Comparison of ENCODE assay signal across 8 cellular contexts in the genomic region with DNA sequence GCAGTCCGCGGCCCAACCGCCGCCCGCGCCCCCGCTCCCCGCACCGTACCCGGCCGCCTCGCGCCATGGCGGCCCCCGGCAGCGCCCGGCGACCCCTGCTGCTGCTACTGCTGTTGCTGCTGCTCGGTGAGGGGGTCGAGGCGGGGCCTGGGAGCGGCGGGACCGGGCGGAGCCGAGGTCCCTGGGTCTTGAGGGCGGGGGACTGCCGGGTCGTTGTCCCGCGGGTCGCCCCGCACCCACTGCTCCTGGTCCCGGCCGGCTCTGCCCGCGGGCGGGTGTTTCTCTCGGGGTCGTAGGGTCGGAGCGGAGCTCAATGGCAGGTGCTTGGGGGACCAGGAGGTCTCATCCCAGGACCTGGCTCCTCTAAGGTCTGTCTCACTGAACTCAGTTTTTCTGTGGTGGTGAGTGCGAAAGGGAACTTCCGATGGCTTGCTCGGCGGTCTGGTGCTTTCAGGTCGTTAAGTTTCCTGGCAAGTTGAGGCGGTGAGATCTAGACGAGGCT. TPM values are rescaled to one million over a fixed set of nuclear protein-coding genes. Genes with fewer than 3 reads are reported as not detected.
DNase-seq lines count a peak whose midpoint lies in the region; ATAC-seq and TF ChIP-seq lines count a peak whose summit lies in the region.

No MANE protein-coding gene starts in this region.

- H3K27me3 Mint-ChIP-seq in activated naive CD4-positive, alpha-beta T cell treated with anti-CD3 and anti-CD28 coated beads, Interleukin-2, amount 50 U/mL, for 24 hours = peaks cover 4% of the 10 kb centered on the region

- H3F3A ChIP-seq in PC-9 (ENCODE audit: insufficient read depth, low read depth) = peaks cover 26% of the 10 kb centered on the region

- CTCF ChIA-PET in PC-9 (lab: Charles Lee) = no interaction called here

- no peak for TF ChIP-seq CTCF in PC-9 (conservative IDR thresholded peaks at IDR 0.05)

- no TSS peak for BruUV-seq in PC-9 (replicated peaks; lab: Mats Ljungman, UMichigan)

- H3K4me3 Mint-ChIP-seq in activated naive CD4-positive, alpha-beta T cell treated with anti-CD3 and anti-CD28 coated beads, Interleukin-2, amount 50 U/mL, for 24 hours = peak overlapping the region; percentile 94

- H3K36me3 Mint-ChIP-seq in activated naive CD4-positive, alpha-beta T cell treated with anti-CD3 and anti-CD28 coated beads, Interleukin-2, amount 50 U/mL, for 24 hours = peaks cover 2% of the 10 kb centered on the region

- H3K79me2 ChIP-seq in PC-9 (ENCODE audit: low read depth) = peaks cover 55% of the 10 kb centered on the region

- ATAC-seq in GM18505 (IDR thresholded peaks at IDR 0.05; ENCODE audit: unreplicated experiment) = peak; percentile 26
- peak; percentile 31 for ATAC-seq in HG02571 (IDR thresholded peaks at IDR 0.05; ENCODE audit: unreplicated experiment)

- H3K9me3 ChIP-seq in PC-9 (ENCODE audit: insufficient read depth, low read depth) (no peaks in the 10 kb centered on the region), iPS-18c (ENCODE audit: control insufficient read depth, insufficient read depth, low read length) (peaks cover 2% of the 10 kb centered on the region)

- H3K9me3 Mint-ChIP-seq in activated naive CD4-positive, alpha-beta T cell treated with anti-CD3 and anti-CD28 coated beads, Interleukin-2, amount 50 U/mL, for 24 hours = no peaks in the 10 kb centered on the region

- H2AFZ ChIP-seq in PC-9 = peak overlapping the region; percentile 93

- DNase-seq in PC-9 = peak in 1 of 2 experiments; percentile 45
- peak; percentile 12 for DNase-seq in stimulated activated CD4-positive, alpha-beta T cell treated with anti-CD3 and anti-CD28 coated beads, Interleukin-2, amount 100 ng/mL, for 4 hours (ENCODE audit: low read depth)
- DNase-seq in D341Med (ENCODE audit: low spot score) = no peak
- no peak for DNase-seq in islet precursor cell

- no peaks in the 10 kb centered on the region for H3K36me3 ChIP-seq in PC-9 (ENCODE audit: low read depth)

- H3K27me3 ChIP-seq in PC-9 (ENCODE audit: insufficient read depth, low read depth) = no peaks in the 10 kb centered on the region

- TF ChIP-seq POLR2A in GM18505 (IDR thresholded peaks at IDR 0.05; ENCODE audit: borderline replicate concordance, extremely low read depth, insufficient read depth, insufficient read length) = no peak

- POLR2A ChIA-PET in PC-9 (lab: Charles Lee; ENCODE audit: unreplicated experiment) = no interaction called here

- H3K4me1 Mint-ChIP-seq in activated naive CD4-positive, alpha-beta T cell treated with anti-CD3 and anti-CD28 coated beads, Interleukin-2, amount 50 U/mL, for 24 hours = peaks cover 38% of the 10 kb centered on the region

- H3K4me3 ChIP-seq in PC-9 (peak overlapping the region; percentile 78), iPS-18c (ENCODE audit: insufficient read depth, low read depth, low read length) (peak overlapping the region; percentile 77)

- H3K9me2 ChIP-seq in PC-9 (ENCODE audit: insufficient read depth) = no peaks in the 10 kb centered on the region

- H3K27ac ChIP-seq in PC-9 = peak overlapping the region; percentile 48; the same call in 1 of the 2 replicates

- peak overlapping the region; percentile 99 for H3K27ac Mint-ChIP-seq in activated naive CD4-positive, alpha-beta T cell treated with anti-CD3 and anti-CD28 coated beads, Interleukin-2, amount 50 U/mL, for 24 hours

- peak overlapping the region; percentile 91 for H3K4me2 ChIP-seq in PC-9

- intact Hi-C loops in PC-9 (cut with micrococcal nuclease; ENCODE audit: unreplicated experiment) = loop anchor here (10.0 kb wide), 1 partner anchor 147 kb away; no protein-coding TSS in a partner anchor

- H3K4me1 ChIP-seq in PC-9 (replicated peaks; ENCODE audit: insufficient read depth) = peaks cover 20% of the 10 kb centered on the region

- H4K20me1 ChIP-seq in PC-9 (ENCODE audit: insufficient read depth) = peaks cover 35% of the 10 kb centered on the region

RNA-seq across cellular contexts. Expression of a gene that starts 0.4 kb away (rescaled TPM):
- 186 and 263 TPM in 2 replicates for total RNA-seq in PC-9 (2021)
